ENCODE assay signal across 8 cellular contexts in genomic region chr19:45403781-45404556, GRCh38. TPM values are rescaled to one million over a fixed set of nuclear protein-coding genes. Genes with fewer than 3 reads are reported as not detected.
DNase-seq lines count a peak whose midpoint lies in the region; ATAC-seq, FAIRE-seq and TF ChIP-seq lines count a peak whose summit lies in the region.

No MANE protein-coding gene starts in this region.

- H3K27me3 ChIP-seq in left ventricle myocardium inferior (ENCODE audit: low read depth) = no peaks in the 10 kb centered on the region

- FAIRE-seq in GM12892 (lab: Jason Lieb, UNC) = no peak

- POLR2A ChIA-PET in OCI-LY7 (lab: Charles Lee) = interaction anchor here (0.6 to 0.9 kb wide), 2 partner anchors 160 to 459 kb away, joined by 3 read pairs; partner anchors contain the start of gene SYMPK

- BruUV-seq in OCI-LY7 (replicated peaks; lab: Mats Ljungman, UMichigan) = no TSS peak

- TF ChIP-seq POLR2A in GM12892 (IDR thresholded peaks at IDR 0.05; ENCODE audit: low read depth, low read length) = no peak

- peaks cover 10% of the 10 kb centered on the region for H3K79me2 ChIP-seq in OCI-LY7 (ENCODE audit: insufficient read depth, low read depth, low read length)

- no peaks in the 10 kb centered on the region for H4K20me1 ChIP-seq in OCI-LY7 (ENCODE audit: insufficient read depth, low read length)

- peak overlapping the region; percentile 92 for H3K4me2 ChIP-seq in OCI-LY7 (ENCODE audit: low read length)

- peak; percentile 52 for DNase-seq in A172 (ENCODE audit: low spot score)
- DNase-seq in GM12892 (ENCODE audit: insufficient read length) = peak; percentile 71
- DNase-seq in OCI-LY7 (ENCODE audit: low spot score) = peak; percentile 79
- DNase-seq in activated naive CD4-positive, alpha-beta T cell (lab: John Stamatoyannopoulos, UW) = peak in 3 of 4 experiments; percentile 23 to 51 (median 30)
- peak; percentile 75 for DNase-seq in left ventricle myocardium inferior

- ATAC-seq in HG02885 (IDR thresholded peaks at IDR 0.05; ENCODE audit: poor library complexity, unreplicated experiment) = no peak
- no peak for ATAC-seq in GM21447 (IDR thresholded peaks at IDR 0.05; ENCODE audit: unreplicated experiment)

- H3K4me1 ChIP-seq in OCI-LY7 (ENCODE audit: insufficient read depth, low read length, poor library complexity, severe bottlenecking) = peaks cover 31% of the 10 kb centered on the region
- H3K4me1 ChIP-seq in left ventricle myocardium inferior = peaks cover 81% of the 10 kb centered on the region

- H3K9me3 ChIP-seq in OCI-LY7 (ENCODE audit: low read length) (no peaks in the 10 kb centered on the region), left ventricle myocardium inferior (replicated peaks) (no peaks in the 10 kb centered on the region)

- H3K27ac ChIP-seq in OCI-LY7 (ENCODE audit: low read depth, low read length, poor library complexity, severe bottlenecking) = no peak overlapping the region
- H3K27ac ChIP-seq in left ventricle myocardium inferior (replicated peaks) = peak overlapping the region; percentile 97
- H3K27ac ChIP-seq in skin epidermis = peak overlapping the region; percentile 53 to 100 (median 97)

- H3K4me3 ChIP-seq in OCI-LY7 (ENCODE audit: low read depth, low read length, poor library complexity, severe bottlenecking) = peak overlapping the region; percentile 89
- H3K4me3 ChIP-seq in left ventricle myocardium inferior = peak overlapping the region; percentile 88
- H3K4me3 ChIP-seq in skin epidermis = peak overlapping the region; percentile 64 to 83 (median 74)

- TF ChIP-seq CTCF in OCI-LY7 (conservative IDR thresholded peaks at IDR 0.05; ENCODE audit: low read length) = peak; percentile 88
- peak; percentile 56 for TF ChIP-seq CTCF in left ventricle myocardium inferior (IDR thresholded peaks at IDR 0.05; ENCODE audit: borderline replicate concordance)

- H3K36me3 ChIP-seq in OCI-LY7 (ENCODE audit: insufficient read depth, low read length) (no peaks in the 10 kb centered on the region; the same call in 1 of the 2 replicates), left ventricle myocardium inferior (peaks cover 10% of the 10 kb centered on the region)

- CTCF ChIA-PET in OCI-LY7 (lab: Charles Lee; ENCODE audit: unreplicated experiment) = no interaction called here

- H2AFZ ChIP-seq in OCI-LY7 (ENCODE audit: low read length) = peak overlapping the region; percentile 11; the same call in 1 of the 2 replicates

- H3K9me2 ChIP-seq in OCI-LY7 (ENCODE audit: insufficient read depth, low read length) = no peaks in the 10 kb centered on the region

- intact Hi-C loops in OCI-LY7 (cut with micrococcal nuclease; ENCODE audit: unreplicated experiment) (no loop called here), left ventricle myocardium inferior (cut with micrococcal nuclease) (no loop called here)

RNA-seq across cellular contexts. Expression of gene PPP1R13L, which starts 0.9 kb away (rescaled TPM):
- total RNA-seq in A172 (2014; rRNA removed; shearing (Covaris generic)) = 19.9 and 27.8 TPM in 2 replicates
- polyA plus RNA-seq in GM12892 (2012; ENCODE audit: missing spikeins) = 4.6 TPM
- 5.3 and 7.8 TPM in 2 replicates for total RNA-seq in OCI-LY7 (2014; rRNA removed; shearing (Covaris generic))
- total RNA-seq in OCI-LY7 (2022) (15.5 and 17.4 TPM in 2 replicates), left ventricle myocardium inferior (207 TPM)

RNA-seq across cellular contexts. Expression of gene POLR1G, which starts 2.5 kb away (rescaled TPM):
- 15.2 TPM in 2 replicates for total RNA-seq in A172 (2014; rRNA removed; shearing (Covaris generic))
- polyA plus RNA-seq in GM12892 (2012; ENCODE audit: missing spikeins) = 4.4 TPM
- 16.3 and 28.0 TPM in 2 replicates for total RNA-seq in OCI-LY7 (2014; rRNA removed; shearing (Covaris generic))
- total RNA-seq in OCI-LY7 (2022) = 8.8 and 10.8 TPM in 2 replicates
- total RNA-seq in left ventricle myocardium inferior = 5.2 TPM

RNA-seq across cellular contexts. Expression of gene ERCC1, which starts 19.7 kb away (rescaled TPM):
- 45.5 and 60.2 TPM in 2 replicates for total RNA-seq in A172 (2014; rRNA removed; shearing (Covaris generic))
- polyA plus RNA-seq in GM12892 (2012; ENCODE audit: missing spikeins) = 39.3 TPM
- total RNA-seq in OCI-LY7 (2014; rRNA removed; shearing (Covaris generic)) = 125 and 126 TPM in 2 replicates
- total RNA-seq in OCI-LY7 (2022) (46.2 and 59.4 TPM in 2 replicates), left ventricle myocardium inferior (108 TPM)

RNA-seq across cellular contexts. Expression of gene ERCC2, which starts 33.6 kb away (rescaled TPM):
- total RNA-seq in A172 (2014; rRNA removed; shearing (Covaris generic)) = 19.5 and 23.1 TPM in 2 replicates
- 12.0 TPM for polyA plus RNA-seq in GM12892 (2012; ENCODE audit: missing spikeins)
- total RNA-seq in OCI-LY7 (2014; rRNA removed; shearing (Covaris generic)) = 12.8 and 21.0 TPM in 2 replicates
- total RNA-seq in OCI-LY7 (2022) = 24.4 and 30.8 TPM in 2 replicates
- 11.4 TPM for total RNA-seq in left ventricle myocardium inferior
